In genomic region chr2:70861774-70862644, GRCh38 we compare ENCODE assay signal across 8 cellular contexts. TPM values are rescaled to one million over a fixed set of nuclear protein-coding genes. Genes with fewer than 3 reads are reported as not detected.
A peak's percentile ranks its signal among the peaks of the same experiment; 100 is the strongest.
DNase-seq lines count a peak whose midpoint lies in the region; FAIRE-seq and TF ChIP-seq lines count a peak whose summit lies in the region.

No MANE protein-coding gene starts in this region.

- peak; percentile 79 for FAIRE-seq in GM18507 (lab: Jason Lieb, UNC)
- no peak for FAIRE-seq in urothelium cell line (lab: Jason Lieb, UNC)

- H3K27ac Mint-ChIP-seq in activated naive CD8-positive, alpha-beta T cell treated with anti-CD3 and anti-CD28 coated beads for 36 hours: no peak overlapping the region

- no peaks in the 10 kb centered on the region for H3K9me3 Mint-ChIP-seq in activated naive CD8-positive, alpha-beta T cell treated with anti-CD3 and anti-CD28 coated beads for 36 hours

- no peaks in the 10 kb centered on the region for H3K36me3 Mint-ChIP-seq in activated naive CD8-positive, alpha-beta T cell treated with anti-CD3 and anti-CD28 coated beads for 36 hours

- no peak for TF ChIP-seq POLR2A in NB4 (IDR thresholded peaks at IDR 0.05; ENCODE audit: extremely low read depth, insufficient read length)

- peaks cover 7% of the 10 kb centered on the region for H3K4me1 Mint-ChIP-seq in activated naive CD8-positive, alpha-beta T cell treated with anti-CD3 and anti-CD28 coated beads for 36 hours

- H3K27me3 Mint-ChIP-seq in activated naive CD8-positive, alpha-beta T cell treated with anti-CD3 and anti-CD28 coated beads for 36 hours: peaks cover 36% of the 10 kb centered on the region

- TF ChIP-seq CTCF in NB4 (IDR thresholded peaks at IDR 0.05; ENCODE audit: low read depth, low read length): peak; percentile 95

- peak overlapping the region; percentile 40 for H3K4me3 Mint-ChIP-seq in activated naive CD8-positive, alpha-beta T cell treated with anti-CD3 and anti-CD28 coated beads for 36 hours

- H3K4me3 ChIP-seq in NB4 (ENCODE audit: low read depth, low read length): no peak overlapping the region

- DNase-seq in A172 (ENCODE audit: low spot score) (peak; percentile 75), GM18507 (ENCODE audit: extremely low spot score, insufficient read length, low read depth) (peak; percentile 40), NB4 (ENCODE audit: low read depth) (peak; percentile 74), SKM-1 treated with dmso at 0.1 percent for 144 hours (lab: John Stamatoyannopoulos, UW; ENCODE audit: unreplicated experiment) (peak; percentile 74), head of caudate nucleus (peak; percentile 59 to 95 (median 86)), posterior cingulate gyrus (peak; percentile 61 to 96 (median 85)), urothelium cell line (ENCODE audit: low spot score) (peak; percentile 95)
- DNase-seq in activated naive CD8-positive, alpha-beta T cell treated with anti-CD3 and anti-CD28 coated beads for 36 hours: peak; percentile 69

- intact Hi-C loops in head of caudate nucleus (cut with DNase I) (no loop called here), posterior cingulate gyrus (cut with DNase I) (no loop called here)

RNA-seq across cellular contexts. Expression of gene CD207, which starts 26.4 kb away (rescaled TPM):
- total RNA-seq in A172 (2014; rRNA removed; shearing (Covaris generic)): 0.14 TPM in 1 of 2 replicates, not detected in the other
- total RNA-seq in activated naive CD8-positive, alpha-beta T cell treated with anti-CD3 and anti-CD28 coated beads for 36 hours: not detected

RNA-seq across cellular contexts. Expression of gene VAX2, which starts 38.4 kb away (rescaled TPM):
- total RNA-seq in A172 (2014; rRNA removed; shearing (Covaris generic)): 3.3 and 5.0 TPM in 2 replicates
- not detected for total RNA-seq in activated naive CD8-positive, alpha-beta T cell treated with anti-CD3 and anti-CD28 coated beads for 36 hours

RNA-seq across cellular contexts. Expression of gene CLEC4F, which starts 41.6 kb away (rescaled TPM):
- not detected in 2 replicates for total RNA-seq in A172 (2014; rRNA removed; shearing (Covaris generic))
- total RNA-seq in activated naive CD8-positive, alpha-beta T cell treated with anti-CD3 and anti-CD28 coated beads for 36 hours: not detected

Comparison
In these comparisons a context has a peak if more than half of its experiments do, and no peak if none do; other contexts are left out.
1. DNase-seq: peak in every context shown above with its lines; median percentile 95 in urothelium cell line; 86 in head of caudate nucleus; 85 in posterior cingulate gyrus; 75 in A172; 74 in NB4; 74 in SKM-1 treated with dmso at 0.1 percent for 144 hours; 69 in activated naive CD8-positive, alpha-beta T cell treated with anti-CD3 and anti-CD28 coated beads for 36 hours; 40 in GM18507.